Comparison of ENCODE assay signal across 24 cellular contexts in the genomic region with DNA sequence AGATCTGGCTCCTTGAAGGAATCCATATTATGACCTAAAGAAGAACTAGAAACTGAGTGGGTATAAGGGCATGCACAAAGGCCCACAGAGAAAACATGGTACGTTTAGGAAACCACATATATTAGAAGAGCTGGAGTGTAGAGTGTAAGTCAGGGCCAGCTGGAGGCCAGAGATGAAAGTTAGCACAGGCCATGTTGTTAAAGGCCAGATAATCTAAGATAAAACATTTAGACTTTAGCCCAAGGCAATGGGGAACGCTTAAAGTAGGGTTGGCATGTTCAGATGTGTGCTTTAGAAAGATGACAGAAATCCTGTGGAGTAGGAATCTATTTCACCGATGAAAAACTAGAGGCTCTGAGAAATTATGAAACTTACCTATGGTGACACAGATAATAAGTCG.
"Had no signal": no experiment of that assay in that cellular context is flagged by ENCODE, and none has a peak within 500 bp of the region (broad histone marks: within the 10 kb centered on the region; RNA-seq: fewer than 3 reads in every experiment).

No MANE protein-coding gene starts in this region.

- H3K27me3 ChIP-seq: colonic mucosa, dorsolateral prefrontal cortex, esophagus muscularis mucosa, esophagus squamous epithelium, foreskin keratinocyte, gastrocnemius medialis, gastroesophageal sphincter, heart left ventricle, heart right ventricle had no signal

- H3K36me3 ChIP-seq: colonic mucosa, esophagus muscularis mucosa, esophagus squamous epithelium, gastrocnemius medialis, gastroesophageal sphincter, heart left ventricle, heart right ventricle had no signal

- H3K27ac ChIP-seq: colonic mucosa, coronary artery, dorsolateral prefrontal cortex, epithelial cell of prostate, esophagus muscularis mucosa, esophagus squamous epithelium, foreskin keratinocyte, gastrocnemius medialis, gastroesophageal sphincter, heart left ventricle, heart right ventricle had no signal

- H3K4me3 ChIP-seq: colonic mucosa, coronary artery, dorsolateral prefrontal cortex, esophagus muscularis mucosa, esophagus squamous epithelium, gastrocnemius medialis, gastroesophageal sphincter, heart left ventricle, heart right ventricle had no signal

- H3K9me3 ChIP-seq: colonic mucosa, esophagus muscularis mucosa, esophagus squamous epithelium, gastrocnemius medialis, gastroesophageal sphincter, heart left ventricle, heart right ventricle had no signal

- DNase-seq: colonic mucosa; cortex of kidney; dermis blood vessel endothelial cell; dorsolateral prefrontal cortex; effector CD4-positive, alpha-beta T cell; effector CD8-positive, alpha-beta T cell; effector memory CD4-positive, alpha-beta T cell; effector memory CD8-positive, alpha-beta T cell; endodermal cell; erythroblast; esophagus squamous epithelium; foreskin fibroblast; foreskin keratinocyte; foreskin melanocyte; gastrocnemius medialis; glutamatergic neuron; head of caudate nucleus; heart left ventricle; heart right ventricle had no signal

- H3K4me1 ChIP-seq: colonic mucosa, esophagus muscularis mucosa, esophagus squamous epithelium, foreskin keratinocyte, gastrocnemius medialis, gastroesophageal sphincter, heart left ventricle, heart right ventricle had no signal

- ATAC-seq: effector memory CD8-positive, alpha-beta T cell; esophagus mucosa; foreskin keratinocyte; gastrocnemius medialis; gastroesophageal sphincter; heart left ventricle; heart right ventricle had no signal
